1 cellular context compared by ENCODE assay signal in the genomic region with DNA sequence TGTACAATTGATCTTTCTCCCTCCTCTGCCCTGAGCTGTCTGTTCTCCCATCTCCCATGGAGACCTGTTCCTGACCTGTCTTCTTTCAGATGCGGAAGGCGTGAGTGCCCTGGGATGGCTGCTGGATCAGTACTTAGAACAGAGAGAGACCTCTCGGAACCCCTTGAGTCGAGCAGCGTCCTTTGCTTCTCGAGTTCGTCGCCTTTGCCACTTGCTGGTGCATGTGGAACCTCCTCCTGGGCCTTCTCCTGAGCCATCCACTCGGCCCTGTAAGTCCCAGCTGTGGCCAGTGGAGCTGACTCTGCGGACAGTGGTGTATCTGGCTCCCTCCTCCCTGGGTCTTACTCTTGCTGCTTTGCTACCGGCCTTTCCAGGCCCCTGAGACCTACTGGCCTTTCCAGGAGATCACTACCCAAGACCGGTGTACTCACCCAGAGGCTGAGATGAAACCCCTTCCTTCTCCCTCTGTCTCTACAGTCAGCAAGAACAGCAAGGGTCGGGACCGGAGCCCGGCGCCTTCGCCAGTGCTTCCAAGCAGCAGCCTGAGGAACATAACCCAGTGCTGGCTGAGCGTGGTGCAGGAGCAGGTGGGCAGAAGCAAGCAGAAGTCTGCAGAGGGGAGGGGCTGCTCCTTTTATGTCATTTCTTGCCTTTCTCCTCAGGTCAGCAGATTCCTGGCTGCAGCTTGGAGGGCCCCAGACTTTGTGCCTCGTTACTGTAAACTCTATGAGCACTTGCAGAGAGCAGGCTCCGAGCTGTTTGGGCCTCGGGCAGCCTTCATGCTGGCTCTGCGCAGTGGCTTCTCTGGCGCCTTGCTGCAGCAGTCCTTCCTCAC.
TF ChIP-seq lines count a peak whose summit lies in the region.

No MANE protein-coding gene starts in this region.

TF ChIP-seq in IMR-90, 13 proteins besides CTCF, POLR2A, EP300 and RAD21:
- no peak for TF ChIP-seq CEBPB (IDR thresholded peaks at IDR 0.05; ENCODE audit: low read depth, low read length)
- TF ChIP-seq MXI1 (IDR thresholded peaks at IDR 0.05; ENCODE audit: borderline replicate concordance, low read depth, low read length), result no peak
- TF ChIP-seq USF2 (IDR thresholded peaks at IDR 0.05; ENCODE audit: low read depth, low read length), result no peak
- TF ChIP-seq BHLHE40 (IDR thresholded peaks at IDR 0.05; ENCODE audit: low read depth, low read length), result no peak
- no peak for TF ChIP-seq RFX5 (IDR thresholded peaks at IDR 0.05; ENCODE audit: low read depth, low read length)
- no peak for TF ChIP-seq FOS (IDR thresholded peaks at IDR 0.05; ENCODE audit: low read depth, low read length)
- no peak for TF ChIP-seq CHD1 (IDR thresholded peaks at IDR 0.05; ENCODE audit: low read depth, low read length)
- no peak for TF ChIP-seq SMC3 (IDR thresholded peaks at IDR 0.05; ENCODE audit: low read depth, low read length)
- TF ChIP-seq, protein P1, sequence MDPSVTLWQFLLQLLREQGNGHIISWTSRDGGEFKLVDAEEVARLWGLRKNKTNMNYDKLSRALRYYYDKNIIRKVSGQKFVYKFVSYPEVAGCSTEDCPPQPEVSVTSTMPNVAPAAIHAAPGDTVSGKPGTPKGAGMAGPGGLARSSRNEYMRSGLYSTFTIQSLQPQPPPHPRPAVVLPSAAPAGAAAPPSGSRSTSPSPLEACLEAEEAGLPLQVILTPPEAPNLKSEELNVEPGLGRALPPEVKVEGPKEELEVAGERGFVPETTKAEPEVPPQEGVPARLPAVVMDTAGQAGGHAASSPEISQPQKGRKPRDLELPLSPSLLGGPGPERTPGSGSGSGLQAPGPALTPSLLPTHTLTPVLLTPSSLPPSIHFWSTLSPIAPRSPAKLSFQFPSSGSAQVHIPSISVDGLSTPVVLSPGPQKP (IDR thresholded peaks at IDR 0.05; ENCODE audit: borderline replicate concordance, low read depth, low read length), result no peak
- TF ChIP-seq NFE2L2 (IDR thresholded peaks at IDR 0.05; ENCODE audit: low read depth, low read length), result no peak
- no peak for TF ChIP-seq MAZ (IDR thresholded peaks at IDR 0.05; ENCODE audit: borderline replicate concordance, low read depth, low read length)
- no peak for TF ChIP-seq MAFK (IDR thresholded peaks at IDR 0.05; ENCODE audit: low read depth, low read length)
